ENCODE assay signal across 8 cellular contexts in genomic region chr22:26461188-26461810, GRCh38. TPM values are rescaled to one million over a fixed set of nuclear protein-coding genes. Genes with fewer than 3 reads are reported as not detected.
A peak's percentile ranks its signal among the peaks of the same experiment; 100 is the strongest.
DNase-seq lines count a peak whose midpoint lies in the region; ATAC-seq, FAIRE-seq and TF ChIP-seq lines count a peak whose summit lies in the region.

No MANE protein-coding gene starts in this region.

- peaks cover 4% of the 10 kb centered on the region; the same call in 1 of the 2 replicates for H4K20me1 ChIP-seq in HCT116 (ENCODE audit: insufficient read depth)
- no peaks in the 10 kb centered on the region; the same call in 1 of the 2 replicates for H4K20me1 ChIP-seq in K562 (replicated peaks; ENCODE audit: control insufficient read depth, insufficient read depth, low read length)
- no peaks in the 10 kb centered on the region for H4K20me1 ChIP-seq in keratinocyte (ENCODE audit: control insufficient read depth, extremely low read depth, insufficient read depth, low read length)

- ATAC-seq in CD4-positive, alpha-beta T cell (ENCODE audit: poor library complexity), result no peak
- ATAC-seq in HCT116 (peak; percentile 99), K562 (peak; percentile 89), GM19463 (IDR thresholded peaks at IDR 0.05; ENCODE audit: unreplicated experiment) (no peak), GM18505 (IDR thresholded peaks at IDR 0.05; ENCODE audit: unreplicated experiment) (no peak)

- TF ChIP-seq CTCF in CD4-positive, alpha-beta T cell (IDR thresholded peaks at IDR 0.05), result peak; percentile 83
- TF ChIP-seq CTCF in HCT116 (IDR thresholded peaks at IDR 0.05 in 2 of 3, conservative IDR thresholded peaks at IDR 0.05 in 1 of 3; ENCODE audit: borderline replicate concordance in 1 of 3, insufficient read depth in 1 of 3, low read depth in 2 of 3, low read length in 2 of 3) (peak; percentile 45 to 88 (median 87); a peak in 5 of 6 replicates), RWPE1 (conservative IDR thresholded peaks at IDR 0.05; ENCODE audit: low read depth) (peak; percentile 78), K562 (IDR thresholded peaks at IDR 0.05 in 2 of 3, conservative IDR thresholded peaks at IDR 0.05 in 1 of 3; ENCODE audit: insufficient read depth in 2 of 3, low read depth in 1 of 3, low read length in 3 of 3) (peak; percentile 70 to 79 (median 77)), keratinocyte (optimal IDR thresholded peaks at IDR 0.05 in 1 of 3, IDR thresholded peaks at IDR 0.05 in 1 of 3, conservative IDR thresholded peaks at IDR 0.05 in 1 of 3; ENCODE audit: extremely low read depth in 1 of 3, insufficient read depth in 2 of 3, low read length in 3 of 3) (peak; percentile 83 to 86 (median 84))

- BruUV-seq in HCT116 (replicated peaks; lab: Mats Ljungman, UMichigan), result no TSS peak
- BruUV-seq in K562 (replicated peaks; lab: Mats Ljungman, UMichigan), result no TSS peak

- H3K9me3 Mint-ChIP-seq in CD4-positive, alpha-beta T cell, result no peaks in the 10 kb centered on the region

- TF ChIP-seq POLR2A in HCT116 (IDR thresholded peaks at IDR 0.05; ENCODE audit: borderline replicate concordance, extremely low read depth, insufficient read depth, insufficient read length) (no peak), K562 (conservative IDR thresholded peaks at IDR 0.05) (no peak), GM18505 (IDR thresholded peaks at IDR 0.05; ENCODE audit: borderline replicate concordance, extremely low read depth, insufficient read depth, insufficient read length) (no peak)

- dilution Hi-C loops in keratinocyte (cut with MboI; ENCODE audit: extremely low pct_ligation_motif_present, low sequenced_read_pairs), result no loop called here

- POLR2A ChIA-PET in CD4-positive, alpha-beta T cell (lab: Charles Lee), result no interaction called here
- POLR2A ChIA-PET in HCT116 (lab: Charles Lee), result interaction anchor here (1.3 kb wide), 1 partner anchor 97 kb away, joined by 3 read pairs; no protein-coding TSS in a partner anchor
- POLR2A ChIA-PET in RWPE1 (lab: Yijun Ruan, JAX; ENCODE audit: low non-redundant PET), result no interaction called here
- POLR2A ChIA-PET in K562 (lab: Yijun Ruan, JAX), result interaction anchor here (0.6 to 1.3 kb wide), 4 partner anchors 18 to 66 kb away, joined by 3 to 4 read pairs (median 3); no protein-coding TSS in a partner anchor

- H3K36me3 Mint-ChIP-seq in CD4-positive, alpha-beta T cell (ENCODE audit: low read depth), result peaks cover 88% of the 10 kb centered on the region

- H3K27ac ChIP-seq in CD4-positive, alpha-beta T cell (ENCODE audit: low read depth, low read length), result no peak overlapping the region
- no peak overlapping the region for H3K27ac ChIP-seq in HCT116 (ENCODE audit: low read depth, low read length)
- peak overlapping the region; percentile 47 for H3K27ac ChIP-seq in RWPE1
- no peak overlapping the region for H3K27ac ChIP-seq in K562 (ENCODE audit: extremely low read depth, low read depth, low read length)
- no peak overlapping the region for H3K27ac ChIP-seq in keratinocyte (ENCODE audit: control insufficient read depth, insufficient read depth, low read length)

- DNase-seq in CD4-positive, alpha-beta T cell, result peak in 8 of 10 experiments; percentile 10 to 51 (median 19)
- DNase-seq in HCT116 (ENCODE audit: low read depth, low spot score), result peak; percentile 18
- DNase-seq in RWPE1 (ENCODE audit: low spot score), result peak; percentile 47
- peak; percentile 51 to 55 (median 52) for DNase-seq in K562 (ENCODE audit: extremely low read depth in 1 of 4, low spot score in 3 of 4)
- no peak for DNase-seq in keratinocyte (ENCODE audit: low read depth, low spot score)
- peak; percentile 34 to 38 for DNase-seq in stimulated activated CD4-positive, alpha-beta T cell treated with anti-CD3 and anti-CD28 coated beads, Interleukin-4, amount 100 ng/mL, for 48 hours (ENCODE audit: low read depth in 2 of 2)

- no peaks in the 10 kb centered on the region for H3K9me2 ChIP-seq in HCT116 (ENCODE audit: insufficient read depth)

- no peak overlapping the region for H3K27ac Mint-ChIP-seq in CD4-positive, alpha-beta T cell

- CTCF ChIA-PET in CD4-positive, alpha-beta T cell (lab: Charles Lee), result interaction anchor here (0.7 to 2.8 kb wide), 7 partner anchors 9 to 97 kb away, joined by 3 to 15 read pairs (median 3); no protein-coding TSS in a partner anchor
- CTCF ChIA-PET in HCT116 (lab: Charles Lee) (interaction anchor here (0.7 to 3.9 kb wide), 7 partner anchors 10 to 97 kb away, joined by 3 to 35 read pairs (median 5); no protein-coding TSS in a partner anchor), RWPE1 (lab: Yijun Ruan, JAX) (interaction anchor here (0.7 to 1.0 kb wide), 5 partner anchors 16 to 73 kb away, joined by 3 to 6 read pairs (median 3); no protein-coding TSS in a partner anchor), K562 (lab: Yijun Ruan, JAX; ENCODE audit: low intra/inter-chr PET ratio) (interaction anchor here (0.9 to 4.0 kb wide), 4 partner anchors 62 to 97 kb away, joined by 3 to 57 read pairs (median 4); no protein-coding TSS in a partner anchor)

- H3K9ac ChIP-seq in HCT116 (ENCODE audit: low read length), result no peak overlapping the region
- no peak overlapping the region for H3K9ac ChIP-seq in K562 (ENCODE audit: insufficient read depth in 1 of 2, low read depth in 2 of 2, low read length in 2 of 2)
- H3K9ac ChIP-seq in keratinocyte (ENCODE audit: control insufficient read depth, extremely low read depth, insufficient read depth, low read length), result no peak overlapping the region

- H3K79me2 ChIP-seq in HCT116 (ENCODE audit: insufficient read depth, low read length) (peaks cover 14% of the 10 kb centered on the region), K562 (ENCODE audit: control insufficient read depth, insufficient read depth, low read length) (peaks cover 11% of the 10 kb centered on the region; the same call in 1 of the 3 replicates), keratinocyte (ENCODE audit: control insufficient read depth, insufficient read depth, low read length) (peaks cover 6% of the 10 kb centered on the region)

- H3K27me3 Mint-ChIP-seq in CD4-positive, alpha-beta T cell, result no peaks in the 10 kb centered on the region

- in situ Hi-C loops in K562 (cut with MboI), result loop anchor here (5.0 kb wide), 1 partner anchor 59 kb away; no protein-coding TSS in a partner anchor

- H3K27me3 ChIP-seq in CD4-positive, alpha-beta T cell (ENCODE audit: control insufficient read depth, insufficient read depth, low read length), result no peaks in the 10 kb centered on the region
- H3K27me3 ChIP-seq in HCT116 (ENCODE audit: insufficient read depth, low read length) (no peaks in the 10 kb centered on the region), K562 (ENCODE audit: control insufficient read depth in 2 of 2, insufficient read depth in 2 of 2, low read length in 2 of 2) (no peaks in the 10 kb centered on the region), keratinocyte (ENCODE audit: control insufficient read depth, extremely low read depth, insufficient read depth, low read length) (no peaks in the 10 kb centered on the region)

- FAIRE-seq in K562 (lab: Jason Lieb, UNC), result peak; percentile 70
- FAIRE-seq in keratinocyte (lab: Jason Lieb, UNC), result peak; percentile 62

- peaks cover 20 to 27% of the 10 kb centered on the region in 2 experiments; a peak in 3 of 4 replicates for H3K36me3 ChIP-seq in HCT116 (ENCODE audit: control insufficient read depth in 1 of 2, insufficient read depth in 2 of 2, low read length in 2 of 2)
- peaks cover 83% of the 10 kb centered on the region; the same call in 2 of the 3 replicates for H3K36me3 ChIP-seq in K562 (ENCODE audit: control insufficient read depth, insufficient read depth, low read length)
- peaks cover 14 to 60% of the 10 kb centered on the region in 2 experiments for H3K36me3 ChIP-seq in keratinocyte (ENCODE audit: control insufficient read depth in 2 of 2, extremely low read depth in 1 of 2, insufficient read depth in 2 of 2, low read length in 2 of 2)

- H3K4me1 ChIP-seq in HCT116 (ENCODE audit: control insufficient read depth in 1 of 2, insufficient read depth in 2 of 2, low read length in 2 of 2) (peaks cover 0 to 7% of the 10 kb centered on the region in 2 experiments; a peak in 3 of 4 replicates), K562 (replicated peaks in 1 of 2; ENCODE audit: control insufficient read depth in 2 of 2, insufficient read depth in 2 of 2, low read length in 2 of 2) (peaks cover 0 to 5% of the 10 kb centered on the region in 2 experiments; a peak in 3 of 5 replicates), keratinocyte (ENCODE audit: control insufficient read depth, extremely low read depth, insufficient read depth, low read length) (peaks cover 44% of the 10 kb centered on the region)

- peak; percentile 61 for TF ChIP-seq RAD21 in HCT116 (IDR thresholded peaks at IDR 0.05; ENCODE audit: low read depth)
- TF ChIP-seq RAD21 in K562 (CRISPR knock-in tag; conservative IDR thresholded peaks at IDR 0.05 in 1 of 2, IDR thresholded peaks at IDR 0.05 in 1 of 2), result peak; percentile 65 to 85

- H3K4me3 Mint-ChIP-seq in CD4-positive, alpha-beta T cell, result no peak overlapping the region

- H3K9me1 ChIP-seq in K562 (ENCODE audit: control insufficient read depth, insufficient read depth, low read length), result no peaks in the 10 kb centered on the region
- H3K9me1 ChIP-seq in keratinocyte (ENCODE audit: control insufficient read depth, extremely low read depth, insufficient read depth, low read length), result no peaks in the 10 kb centered on the region

- no peak overlapping the region for H2AFZ ChIP-seq in HCT116 (ENCODE audit: low read depth, low read length, poor library complexity, severe bottlenecking)
- no peak overlapping the region for H2AFZ ChIP-seq in K562 (ENCODE audit: low read depth, low read length)
- no peak overlapping the region for H2AFZ ChIP-seq in keratinocyte (ENCODE audit: control insufficient read depth, low read length)

- H3K4me3 ChIP-seq in HCT116 (replicated peaks in 1 of 2; ENCODE audit: low read depth in 1 of 2, low read length in 2 of 2) (no peak overlapping the region), K562 (no peak overlapping the region), keratinocyte (ENCODE audit: control insufficient read depth in 2 of 3, extremely low read depth in 1 of 3, insufficient read depth in 2 of 3, low read depth in 1 of 3, low read length in 3 of 3) (no peak overlapping the region)

- RAD21 ChIA-PET in HCT116 (lab: Charles Lee; ENCODE audit: low non-redundant PET in 1 of 2, low total read pairs in 2 of 2, uncharacterized antibody in 2 of 2, unreplicated experiment in 2 of 2), result interaction anchor here in 1 of 2 experiments (0.6 to 1.2 kb wide), 2 partner anchors 97 to 1520 kb away, joined by 3 to 6 read pairs; no protein-coding TSS in a partner anchor

- no peaks in the 10 kb centered on the region for H3K9me3 ChIP-seq in CD4-positive, alpha-beta T cell (ENCODE audit: control insufficient read depth, low read length)
- H3K9me3 ChIP-seq in HCT116 (ENCODE audit: control insufficient read depth in 1 of 2, insufficient read depth in 1 of 2, low read depth in 1 of 2, low read length in 2 of 2) (no peaks in the 10 kb centered on the region), K562 (replicated peaks; ENCODE audit: control insufficient read depth, insufficient read depth, low read depth, low read length) (no peaks in the 10 kb centered on the region), keratinocyte (ENCODE audit: control insufficient read depth, low read depth, low read length) (no peaks in the 10 kb centered on the region)

- H3K4me2 ChIP-seq in HCT116 (ENCODE audit: low read length), result no peak overlapping the region
- no peak overlapping the region for H3K4me2 ChIP-seq in K562 (ENCODE audit: insufficient read depth, low read length)
- H3K4me2 ChIP-seq in keratinocyte (ENCODE audit: control insufficient read depth, extremely low read depth, insufficient read depth, low read depth, low read length), result no peak overlapping the region

- 33% methylated on average over 3 of the region's 3 CpGs for WGBS in K562 (ENCODE audit: insufficient coverage, low coverage, missing lambda C conversion rate)

- no peak for TF ChIP-seq EP300 in K562 (IDR thresholded peaks at IDR 0.05; ENCODE audit: low read length)

- intact Hi-C loops in CD4-positive, alpha-beta T cell (cut with DNase I, micrococcal nuclease), result loop anchor here (1.0 kb wide), 3 partner anchors 63 to 97 kb away; no protein-coding TSS in a partner anchor
- intact Hi-C loops in HCT116 (cut with micrococcal nuclease) (loop anchor here (1.0 kb wide), 2 partner anchors 63 to 97 kb away; no protein-coding TSS in a partner anchor), K562 (cut with micrococcal nuclease) (loop anchor here (1.0 kb wide), 1 partner anchor 63 kb away; no protein-coding TSS in a partner anchor)

- peaks cover 6% of the 10 kb centered on the region for H3K4me1 Mint-ChIP-seq in CD4-positive, alpha-beta T cell (ENCODE audit: low read depth)

RNA-seq across cellular contexts. Expression of gene HPS4, which starts 22.3 kb away (rescaled TPM):
- 10 to 100 TPM; 61.6 to 67.0 TPM for total RNA-seq in CD4-positive, alpha-beta T cell
- total RNA-seq in HCT116 (2021; ENCODE audit: unreplicated experiment), result 35.4 TPM
- 22.1 and 24.8 TPM in 2 replicates for polyA plus RNA-seq in HCT116 (2012)
- 113 and 158 TPM in 2 replicates for total RNA-seq in K562 (2011; cell fraction: chromatin; rRNA removed; ENCODE audit: low replicate concordance)
- total RNA-seq in K562 (2011; cell fraction: nucleolus; rRNA removed), result 66.7 and 67.0 TPM in 2 replicates
- 82.3 and 87.6 TPM in 2 replicates for total RNA-seq in K562 (2011; cell fraction: nucleoplasm; rRNA removed)
- total RNA-seq in K562 (2014; rRNA removed), result 17.7 and 24.7 TPM in 2 replicates
- total RNA-seq in K562 (2014; rRNA removed; fragmentation: Illumina TruSeq; extraction: Trizol), result 25.7 and 28.8 TPM in 2 replicates
- total RNA-seq in K562 (2015; rRNA removed; fragmentation: Illumina TruSeq; extraction: Trizol), result 20.7 and 22.5 TPM in 2 replicates
- 27.6 and 28.4 TPM in 2 replicates for total RNA-seq in K562 (2021)
- 28.3 and 35.2 TPM in 2 replicates for polyA plus RNA-seq in K562 (2011; rRNA removed)
- 22.6 and 24.7 TPM in 2 replicates for polyA plus RNA-seq in K562 (2011; cell fraction: cytosol; rRNA removed)
- 98.7 and 99.9 TPM in 2 replicates for polyA plus RNA-seq in K562 (2011; cell fraction: nucleus; rRNA removed)
- polyA plus RNA-seq in K562 (2012), result 18.4 and 25.1 TPM in 2 replicates
- polyA plus RNA-seq in K562 (2014; fragmentation: Illumina TruSeq; extraction: Trizol), result 28.4 and 29.2 TPM in 2 replicates
- polyA plus RNA-seq in K562 (2014; fragmentation: Nextera tagmentation; extraction: Ambion mirVana), result 10 to 100 TPM; 12.8 to 23.7 TPM
- polyA plus RNA-seq in K562 (2014; rRNA removed), result 24.7 and 25.3 TPM in 2 replicates
- 44.8 and 58.9 TPM in 2 replicates for polyA minus RNA-seq in K562 (2011; rRNA and poly(A)+ RNA removed)
- 15.2 and 16.9 TPM in 2 replicates for polyA minus RNA-seq in K562 (2011; cell fraction: cytosol; rRNA and poly(A)+ RNA removed)
- polyA minus RNA-seq in K562 (2011; cell fraction: nucleus; rRNA and poly(A)+ RNA removed), result 39.2 and 74.3 TPM in 2 replicates
- polyA plus RNA-seq in keratinocyte, result 15.3 to 21.5 TPM (median 21.3 TPM) in 3 replicates
- 16.5 TPM for polyA plus RNA-seq in keratinocyte (2011; ENCODE audit: low read depth)
- 16.2 and 18.5 TPM in 2 replicates for polyA plus RNA-seq in keratinocyte (2011; cell fraction: cytosol; rRNA removed)
- 49.8 and 53.8 TPM in 2 replicates for polyA plus RNA-seq in keratinocyte (2011; cell fraction: nucleus; rRNA removed)
- polyA plus RNA-seq in keratinocyte (2012; ENCODE audit: low replicate concordance), result 15.7 and 19.2 TPM in 2 replicates
- polyA minus RNA-seq in keratinocyte, result 15.9 to 45.2 TPM (median 27.2 TPM) in 3 replicates
- polyA minus RNA-seq in keratinocyte (2011; cell fraction: cytosol; rRNA and poly(A)+ RNA removed), result 21.3 TPM
- polyA minus RNA-seq in keratinocyte (2011; cell fraction: nucleus; rRNA and poly(A)+ RNA removed), result 23.3 and 29.4 TPM in 2 replicates

RNA-seq across cellular contexts. Expression of gene SRRD, which starts 22.4 kb away (rescaled TPM):
- 10 to 100 TPM; 25.8 to 27.2 TPM for total RNA-seq in CD4-positive, alpha-beta T cell
- total RNA-seq in HCT116 (2021; ENCODE audit: unreplicated experiment) (30.4 TPM), K562 (2014; rRNA removed) (13.5 and 14.2 TPM in 2 replicates), K562 (2014; rRNA removed; fragmentation: Illumina TruSeq; extraction: Trizol) (34.4 and 39.1 TPM in 2 replicates), K562 (2015; rRNA removed; fragmentation: Illumina TruSeq; extraction: Trizol) (27.6 and 28.7 TPM in 2 replicates), K562 (2021) (35.1 and 35.5 TPM in 2 replicates)
- 13.5 and 19.4 TPM in 2 replicates for polyA plus RNA-seq in HCT116 (2012)
- total RNA-seq in K562 (2011; cell fraction: chromatin; rRNA removed; ENCODE audit: low replicate concordance), result 21.3 and 32.0 TPM in 2 replicates
- 11.2 and 13.3 TPM in 2 replicates for total RNA-seq in K562 (2011; cell fraction: nucleolus; rRNA removed)
- 16.1 and 17.9 TPM in 2 replicates for total RNA-seq in K562 (2011; cell fraction: nucleoplasm; rRNA removed)
- polyA plus RNA-seq in K562 (2011; rRNA removed) (29.4 and 59.4 TPM in 2 replicates), K562 (2014; fragmentation: Illumina TruSeq; extraction: Trizol) (27.8 and 34.9 TPM in 2 replicates), K562 (2014; fragmentation: Nextera tagmentation; extraction: Ambion mirVana) (1 to 10 TPM; 4.9 to 5.7 TPM), K562 (2014; rRNA removed) (28.0 and 34.6 TPM in 2 replicates), keratinocyte (30.2 to 45.0 TPM (median 33.0 TPM) in 3 replicates)
- 15.8 and 23.9 TPM in 2 replicates for polyA plus RNA-seq in K562 (2011; cell fraction: cytosol; rRNA removed)
- 13.6 and 13.8 TPM in 2 replicates for polyA plus RNA-seq in K562 (2011; cell fraction: nucleus; rRNA removed)
- 12.8 and 19.3 TPM in 2 replicates for polyA plus RNA-seq in K562 (2012)
- polyA minus RNA-seq in K562 (2011; rRNA and poly(A)+ RNA removed), result 30.1 and 47.2 TPM in 2 replicates
- polyA minus RNA-seq in K562 (2011; cell fraction: cytosol; rRNA and poly(A)+ RNA removed), result 7.0 and 20.5 TPM in 2 replicates
- 4.2 and 7.7 TPM in 2 replicates for polyA minus RNA-seq in K562 (2011; cell fraction: nucleus; rRNA and poly(A)+ RNA removed)
- polyA plus RNA-seq in keratinocyte (2011; ENCODE audit: low read depth), result 38.3 TPM
- polyA plus RNA-seq in keratinocyte (2011; cell fraction: cytosol; rRNA removed), result 31.4 and 54.5 TPM in 2 replicates
- 19.2 and 23.8 TPM in 2 replicates for polyA plus RNA-seq in keratinocyte (2011; cell fraction: nucleus; rRNA removed)
- polyA plus RNA-seq in keratinocyte (2012; ENCODE audit: low replicate concordance), result 17.3 and 20.6 TPM in 2 replicates
- polyA minus RNA-seq in keratinocyte, result 9.2 to 21.2 TPM (median 20.3 TPM) in 3 replicates
- 6.5 TPM for polyA minus RNA-seq in keratinocyte (2011; cell fraction: cytosol; rRNA and poly(A)+ RNA removed)
- polyA minus RNA-seq in keratinocyte (2011; cell fraction: nucleus; rRNA and poly(A)+ RNA removed), result 3.2 and 8.7 TPM in 2 replicates

RNA-seq across cellular contexts. Expression of gene ASPHD2, which starts 32.2 kb away (rescaled TPM):
- under 1 TPM; 0.70 to 0.85 TPM for total RNA-seq in CD4-positive, alpha-beta T cell
- total RNA-seq in HCT116 (2021; ENCODE audit: unreplicated experiment) (4.1 TPM), K562 (2014; rRNA removed) (0.18 and 0.82 TPM in 2 replicates), K562 (2014; rRNA removed; fragmentation: Illumina TruSeq; extraction: Trizol) (0.22 and 0.29 TPM in 2 replicates), K562 (2015; rRNA removed; fragmentation: Illumina TruSeq; extraction: Trizol) (0.38 and 0.40 TPM in 2 replicates), K562 (2021) (0.58 and 0.64 TPM in 2 replicates)
- 2.6 and 3.3 TPM in 2 replicates for polyA plus RNA-seq in HCT116 (2012)
- total RNA-seq in K562 (2011; cell fraction: chromatin; rRNA removed; ENCODE audit: low replicate concordance), result 0.42 and 0.53 TPM in 2 replicates
- total RNA-seq in K562 (2011; cell fraction: nucleolus; rRNA removed), result 0.39 and 0.67 TPM in 2 replicates
- total RNA-seq in K562 (2011; cell fraction: nucleoplasm; rRNA removed), result 0.37 and 0.53 TPM in 2 replicates
- polyA plus RNA-seq in K562 (2011; rRNA removed) (0.46 and 0.62 TPM in 2 replicates), K562 (2014; fragmentation: Illumina TruSeq; extraction: Trizol) (0.36 and 0.46 TPM in 2 replicates), K562 (2014; fragmentation: Nextera tagmentation; extraction: Ambion mirVana) (under 1 TPM; 0.20 to 0.36 TPM), K562 (2014; rRNA removed) (0.32 and 0.46 TPM in 2 replicates), keratinocyte (3.5 to 4.6 TPM (median 3.6 TPM) in 3 replicates)
- 0.66 and 0.69 TPM in 2 replicates for polyA plus RNA-seq in K562 (2011; cell fraction: cytosol; rRNA removed)
- polyA plus RNA-seq in K562 (2011; cell fraction: nucleus; rRNA removed), result 0.41 and 0.52 TPM in 2 replicates
- polyA plus RNA-seq in K562 (2012), result 0.47 and 0.66 TPM in 2 replicates
- polyA minus RNA-seq in K562 (2011; rRNA and poly(A)+ RNA removed), result 0.56 and 0.66 TPM in 2 replicates
- 0.86 and 1.0 TPM in 2 replicates for polyA minus RNA-seq in K562 (2011; cell fraction: cytosol; rRNA and poly(A)+ RNA removed)
- polyA minus RNA-seq in K562 (2011; cell fraction: nucleus; rRNA and poly(A)+ RNA removed), result 0.27 and 0.78 TPM in 2 replicates
- polyA plus RNA-seq in keratinocyte (2011; ENCODE audit: low read depth), result 1.6 TPM
- 3.0 and 3.3 TPM in 2 replicates for polyA plus RNA-seq in keratinocyte (2011; cell fraction: cytosol; rRNA removed)
- 4.5 and 5.3 TPM in 2 replicates for polyA plus RNA-seq in keratinocyte (2011; cell fraction: nucleus; rRNA removed)
- polyA plus RNA-seq in keratinocyte (2012; ENCODE audit: low replicate concordance), result 4.7 and 5.2 TPM in 2 replicates
- 4.0 to 7.9 TPM (median 4.2 TPM) in 3 replicates for polyA minus RNA-seq in keratinocyte
- polyA minus RNA-seq in keratinocyte (2011; cell fraction: cytosol; rRNA and poly(A)+ RNA removed), result 7.1 TPM
- polyA minus RNA-seq in keratinocyte (2011; cell fraction: nucleus; rRNA and poly(A)+ RNA removed), result 4.0 TPM in 2 replicates

RNA-seq across cellular contexts. Expression of gene TFIP11, which starts 51.0 kb away (rescaled TPM):
- total RNA-seq in CD4-positive, alpha-beta T cell, result 100 to 1,000 TPM; 111 TPM
- total RNA-seq in HCT116 (2021; ENCODE audit: unreplicated experiment), result 28.1 TPM
- polyA plus RNA-seq in HCT116 (2012), result 27.0 and 34.8 TPM in 2 replicates
- 76.4 and 89.2 TPM in 2 replicates for total RNA-seq in K562 (2011; cell fraction: chromatin; rRNA removed; ENCODE audit: low replicate concordance)
- total RNA-seq in K562 (2011; cell fraction: nucleolus; rRNA removed), result 51.2 and 58.4 TPM in 2 replicates
- 52.2 and 57.7 TPM in 2 replicates for total RNA-seq in K562 (2011; cell fraction: nucleoplasm; rRNA removed)
- 23.8 and 26.5 TPM in 2 replicates for total RNA-seq in K562 (2014; rRNA removed)
- total RNA-seq in K562 (2014; rRNA removed; fragmentation: Illumina TruSeq; extraction: Trizol), result 25.2 and 26.1 TPM in 2 replicates
- 28.5 and 29.0 TPM in 2 replicates for total RNA-seq in K562 (2015; rRNA removed; fragmentation: Illumina TruSeq; extraction: Trizol)
- total RNA-seq in K562 (2021), result 31.7 and 38.1 TPM in 2 replicates
- polyA plus RNA-seq in K562 (2011; rRNA removed), result 29.7 and 30.8 TPM in 2 replicates
- 26.8 and 27.0 TPM in 2 replicates for polyA plus RNA-seq in K562 (2011; cell fraction: cytosol; rRNA removed)
- polyA plus RNA-seq in K562 (2011; cell fraction: nucleus; rRNA removed), result 44.9 and 57.2 TPM in 2 replicates
- 21.5 and 23.8 TPM in 2 replicates for polyA plus RNA-seq in K562 (2012)
- 22.6 and 26.6 TPM in 2 replicates for polyA plus RNA-seq in K562 (2014; fragmentation: Illumina TruSeq; extraction: Trizol)
- 10 to 100 TPM; 11.5 to 20.8 TPM for polyA plus RNA-seq in K562 (2014; fragmentation: Nextera tagmentation; extraction: Ambion mirVana)
- 19.3 and 21.5 TPM in 2 replicates for polyA plus RNA-seq in K562 (2014; rRNA removed)
- polyA minus RNA-seq in K562 (2011; rRNA and poly(A)+ RNA removed), result 44.3 and 59.6 TPM in 2 replicates
- polyA minus RNA-seq in K562 (2011; cell fraction: cytosol; rRNA and poly(A)+ RNA removed), result 18.2 and 23.7 TPM in 2 replicates
- polyA minus RNA-seq in K562 (2011; cell fraction: nucleus; rRNA and poly(A)+ RNA removed), result 21.0 and 46.0 TPM in 2 replicates
- polyA plus RNA-seq in keratinocyte, result 25.7 to 30.3 TPM (median 28.6 TPM) in 3 replicates
- polyA plus RNA-seq in keratinocyte (2011; ENCODE audit: low read depth), result 26.2 TPM
- polyA plus RNA-seq in keratinocyte (2011; cell fraction: cytosol; rRNA removed), result 18.3 and 19.1 TPM in 2 replicates
- polyA plus RNA-seq in keratinocyte (2011; cell fraction: nucleus; rRNA removed), result 40.4 and 47.8 TPM in 2 replicates
- polyA plus RNA-seq in keratinocyte (2012; ENCODE audit: low replicate concordance), result 18.9 and 25.1 TPM in 2 replicates
- 33.6 to 59.6 TPM (median 36.2 TPM) in 3 replicates for polyA minus RNA-seq in keratinocyte
- polyA minus RNA-seq in keratinocyte (2011; cell fraction: cytosol; rRNA and poly(A)+ RNA removed), result 39.5 TPM
- 23.4 and 26.6 TPM in 2 replicates for polyA minus RNA-seq in keratinocyte (2011; cell fraction: nucleus; rRNA and poly(A)+ RNA removed)

Comparison
In these comparisons a context has a peak if more than half of its experiments do, and no peak if none do; other contexts are left out.
1. ATAC-seq: peak in HCT116 (single experiment) and K562 (single experiment); none in CD4-positive, alpha-beta T cell (single experiment), GM19463 (single experiment) and GM18505 (single experiment).
2. POLR2A ChIA-PET loops: an anchor here in HCT116 (1.3 kb wide) and K562 (0.6 to 1.3 kb wide); none called in CD4-positive, alpha-beta T cell and RWPE1.
3. Peak in every context shown above with its lines, with median percentiles within 50 percentile points of each other: CTCF ChIP-seq.